Comparison of ENCODE assay signal across 2 cellular contexts in the genomic region with DNA sequence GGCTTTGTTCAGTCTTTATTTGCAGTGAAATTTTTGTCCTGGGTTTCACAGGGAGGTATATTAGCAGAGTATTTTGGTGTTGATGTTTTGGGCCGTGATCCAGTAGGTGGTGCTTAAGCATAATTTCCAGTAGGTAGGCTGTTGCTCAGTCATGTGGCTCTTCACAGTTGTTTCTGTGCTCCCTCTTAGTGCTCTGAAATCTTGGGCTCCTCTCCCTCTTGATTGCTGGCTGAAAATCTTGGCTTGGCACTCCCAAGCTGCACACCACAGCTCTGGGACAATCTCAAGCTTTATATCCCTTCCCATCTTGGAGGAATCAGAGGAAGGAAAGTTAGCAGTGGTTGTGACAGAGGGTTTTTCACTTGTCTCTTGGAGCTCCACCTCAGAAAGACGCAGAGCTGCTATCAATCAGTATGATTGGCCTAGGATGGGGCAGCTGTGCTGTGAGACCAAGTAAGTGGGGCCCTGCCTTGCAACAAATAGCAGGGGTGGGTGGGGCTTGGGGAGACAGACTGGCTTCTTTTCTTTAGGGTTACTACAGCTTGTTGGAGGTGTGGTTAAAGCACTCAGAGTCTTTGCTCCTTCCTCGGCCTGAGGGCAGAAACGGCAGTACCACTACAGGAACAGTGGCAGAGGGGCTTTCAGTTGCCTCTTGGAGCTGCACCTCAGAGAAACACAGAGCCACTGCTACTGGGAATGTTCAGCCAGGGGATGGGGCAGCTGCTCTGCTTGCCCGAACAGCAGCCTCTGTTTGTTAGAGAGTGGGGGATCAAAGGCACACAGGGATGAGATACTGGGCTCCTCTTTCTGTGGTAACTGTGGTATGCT.
TF ChIP-seq lines count a peak whose summit lies in the region.

No MANE protein-coding gene starts in this region.

TF ChIP-seq in liver, 16 proteins besides CTCF, POLR2A, EP300 and RAD21:
- TF ChIP-seq EGR1 (IDR thresholded peaks at IDR 0.05; ENCODE audit: low read depth in 2 of 2) (no peak), REST (IDR thresholded peaks at IDR 0.05) (no peak), RXRA (IDR thresholded peaks at IDR 0.05) (no peak), ZBTB33 (IDR thresholded peaks at IDR 0.05) (no peak), YY1 (IDR thresholded peaks at IDR 0.05) (no peak), TAF1 (conservative IDR thresholded peaks at IDR 0.05) (no peak), HNF4A (conservative IDR thresholded peaks at IDR 0.05) (no peak), FOXA1 (IDR thresholded peaks at IDR 0.05) (no peak), GABPA (IDR thresholded peaks at IDR 0.05 in 1 of 2, conservative IDR thresholded peaks at IDR 0.05 in 1 of 2) (no peak), HNF4G (IDR thresholded peaks at IDR 0.05) (no peak), SP1 (IDR thresholded peaks at IDR 0.05) (no peak), MAX (IDR thresholded peaks at IDR 0.05) (no peak), JUND (IDR thresholded peaks at IDR 0.05) (no peak), FOXA2 (IDR thresholded peaks at IDR 0.05) (no peak), NR2F2 (IDR thresholded peaks at IDR 0.05) (no peak)
- TF ChIP-seq, protein P1, sequence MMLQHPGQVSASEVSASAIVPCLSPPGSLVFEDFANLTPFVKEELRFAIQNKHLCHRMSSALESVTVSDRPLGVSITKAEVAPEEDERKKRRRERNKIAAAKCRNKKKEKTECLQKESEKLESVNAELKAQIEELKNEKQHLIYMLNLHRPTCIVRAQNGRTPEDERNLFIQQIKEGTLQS (IDR thresholded peaks at IDR 0.05), result no peak
TF ChIP-seq in liver: peak in this region for 0.

TF ChIP-seq in HepG2, 621 proteins besides CTCF, POLR2A, EP300 and RAD21:
- TF ChIP-seq NPAS2 (CRISPR knock-in tag; IDR thresholded peaks at IDR 0.05; ENCODE audit: borderline replicate concordance), result no peak
- no peak for TF ChIP-seq NFYC (CRISPR knock-in tag; IDR thresholded peaks at IDR 0.05)
- TF ChIP-seq, protein P2, sequence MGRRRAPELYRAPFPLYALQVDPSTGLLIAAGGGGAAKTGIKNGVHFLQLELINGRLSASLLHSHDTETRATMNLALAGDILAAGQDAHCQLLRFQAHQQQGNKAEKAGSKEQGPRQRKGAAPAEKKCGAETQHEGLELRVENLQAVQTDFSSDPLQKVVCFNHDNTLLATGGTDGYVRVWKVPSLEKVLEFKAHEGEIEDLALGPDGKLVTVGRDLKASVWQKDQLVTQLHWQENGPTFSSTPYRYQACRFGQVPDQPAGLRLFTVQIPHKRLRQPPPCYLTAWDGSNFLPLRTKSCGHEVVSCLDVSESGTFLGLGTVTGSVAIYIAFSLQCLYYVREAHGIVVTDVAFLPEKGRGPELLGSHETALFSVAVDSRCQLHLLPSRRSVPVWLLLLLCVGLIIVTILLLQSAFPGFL (CRISPR knock-in tag; IDR thresholded peaks at IDR 0.05), result no peak
- TF ChIP-seq ZNF3 (CRISPR knock-in tag; IDR thresholded peaks at IDR 0.05), result no peak
- TF ChIP-seq KDM2A (CRISPR knock-in tag; IDR thresholded peaks at IDR 0.05; ENCODE audit: borderline replicate concordance, low read depth), result no peak
- no peak for TF ChIP-seq TAF1 (CRISPR knock-in tag; IDR thresholded peaks at IDR 0.05)
- no peak for TF ChIP-seq MAFG (CRISPR knock-in tag; IDR thresholded peaks at IDR 0.05)
- TF ChIP-seq ZNF598 (CRISPR knock-in tag; IDR thresholded peaks at IDR 0.05; ENCODE audit: borderline replicate concordance), result no peak
- TF ChIP-seq KDM3A (CRISPR knock-in tag; IDR thresholded peaks at IDR 0.05; ENCODE audit: low read depth), result no peak
- no peak for TF ChIP-seq ZNF788 (CRISPR knock-in tag; IDR thresholded peaks at IDR 0.05; ENCODE audit: borderline replicate concordance)
